Comparison of ENCODE assay signal across 5 cellular contexts in the genomic region with DNA sequence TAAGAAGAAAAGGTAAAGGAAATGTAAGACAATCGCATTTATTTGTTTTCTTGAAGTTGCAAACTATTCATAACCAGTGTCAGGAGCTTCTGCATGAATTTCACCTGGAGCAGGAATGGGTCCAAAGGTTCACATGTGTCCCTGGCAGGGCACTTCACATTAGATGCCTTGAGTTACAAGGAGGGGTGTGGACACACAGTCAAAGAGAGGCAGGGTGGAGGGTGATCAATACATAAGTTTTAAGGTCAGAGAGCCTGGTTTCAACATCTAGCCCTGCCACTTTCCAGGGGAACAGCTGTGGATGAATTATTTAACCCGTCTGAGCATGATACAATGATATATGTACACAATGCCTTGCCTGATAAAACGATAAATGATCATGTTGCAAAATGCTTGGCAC.
"Had no signal": no experiment of that assay in that cellular context is flagged by ENCODE, and none has a peak within 500 bp of the region (broad histone marks: within the 10 kb centered on the region; RNA-seq: fewer than 3 reads in every experiment).

No MANE protein-coding gene starts in this region.

- DNase-seq: GM23248, GOT3, H7, HFFc6 had no signal

- ATAC-seq: HCT116 had no signal
